In the genomic region with DNA sequence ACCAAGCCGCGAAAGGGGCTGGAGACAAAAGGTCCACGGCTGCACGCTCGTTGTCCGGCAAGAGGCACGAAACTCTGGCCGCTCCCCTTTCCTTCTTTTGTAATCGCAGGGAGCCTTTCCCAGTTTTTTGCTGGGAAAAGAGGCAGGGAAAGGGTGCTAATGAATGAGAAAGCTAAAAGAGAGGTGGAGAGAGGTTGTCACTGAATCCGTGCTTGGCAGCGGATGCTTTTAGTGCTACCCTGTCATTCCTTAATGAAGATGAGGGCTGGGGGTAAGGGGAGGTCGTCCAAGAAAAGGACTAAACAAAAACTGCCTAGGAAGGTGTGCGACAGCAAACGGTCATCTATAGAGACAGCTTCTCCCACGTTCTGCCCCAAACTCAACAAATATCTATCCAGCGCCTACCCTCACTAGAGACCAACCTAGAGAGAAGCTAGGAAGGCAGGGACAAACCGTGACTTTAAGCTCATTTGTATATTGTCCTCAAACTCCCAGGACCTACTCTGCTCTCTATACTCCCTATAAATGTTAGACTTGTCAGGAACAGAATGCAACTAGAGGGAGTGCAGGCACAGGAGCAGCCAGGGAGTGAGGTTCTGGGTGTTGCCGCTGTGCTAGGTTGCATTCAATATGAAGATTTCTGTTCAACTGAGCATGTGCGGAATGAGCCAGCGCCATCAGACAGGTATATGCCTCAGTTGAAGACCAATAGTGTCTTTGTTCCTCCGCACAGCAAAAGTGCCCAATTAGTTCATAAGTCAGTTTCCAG, we compare ENCODE assay signal across 8 cellular contexts. TPM values are rescaled to one million over a fixed set of nuclear protein-coding genes. Genes with fewer than 3 reads are reported as not detected.
DNase-seq lines count a peak whose midpoint lies in the region; ATAC-seq and TF ChIP-seq lines count a peak whose summit lies in the region.

No MANE protein-coding gene starts in this region.

- no peaks in the 10 kb centered on the region for H3K36me3 ChIP-seq in MM.1S (replicated peaks; ENCODE audit: insufficient read depth, low read length)

- ATAC-seq in HG02763 (IDR thresholded peaks at IDR 0.05; ENCODE audit: unreplicated experiment), result no peak

- H3F3A ChIP-seq in MM.1S (ENCODE audit: insufficient read depth, low read length), result no peaks in the 10 kb centered on the region

- no peak for TF ChIP-seq POLR2A in lower leg skin (IDR thresholded peaks at IDR 0.05)

- peak overlapping the region; percentile 49 for H3K27ac Mint-ChIP-seq in stimulated activated naive CD8-positive, alpha-beta T cell treated with anti-CD3 and anti-CD28 coated beads, Interleukin-15, Interleukin-2, amounts not matched to agents 100 ng/mL and 50 ng/mL, for 24 hours

- H3K4me1 Mint-ChIP-seq in stimulated activated naive CD8-positive, alpha-beta T cell treated with anti-CD3 and anti-CD28 coated beads, Interleukin-15, Interleukin-2, amounts not matched to agents 100 ng/mL and 50 ng/mL, for 24 hours (ENCODE audit: low read depth), result peaks cover 26% of the 10 kb centered on the region

- H3K9me2 ChIP-seq in MM.1S (replicated peaks; ENCODE audit: insufficient read depth, low read length), result no peaks in the 10 kb centered on the region

- H3K27me3 ChIP-seq in MM.1S (replicated peaks; ENCODE audit: insufficient read depth, low read length), result no peaks in the 10 kb centered on the region

- H3K4me3 ChIP-seq in MM.1S (ENCODE audit: low read length) (peak overlapping the region; percentile 76), lower leg skin (ENCODE audit: low read depth, poor library complexity, severe bottlenecking) (peak overlapping the region; percentile 32)

- no peaks in the 10 kb centered on the region for H4K20me1 ChIP-seq in MM.1S (ENCODE audit: insufficient read depth, low read length)

- peaks cover 34% of the 10 kb centered on the region for H3K79me2 ChIP-seq in MM.1S (ENCODE audit: low read length)

- no peaks in the 10 kb centered on the region for H3K9me3 Mint-ChIP-seq in stimulated activated naive CD8-positive, alpha-beta T cell treated with anti-CD3 and anti-CD28 coated beads, Interleukin-15, Interleukin-2, amounts not matched to agents 100 ng/mL and 50 ng/mL, for 24 hours

- 1 to 39% methylated on average over 21 of the region's 21 CpGs for WGBS in lower leg skin, 2 donors

- H3K4me3 Mint-ChIP-seq in stimulated activated naive CD8-positive, alpha-beta T cell treated with anti-CD3 and anti-CD28 coated beads, Interleukin-15, Interleukin-2, amounts not matched to agents 100 ng/mL and 50 ng/mL, for 24 hours, result peak overlapping the region; percentile 80

- H3K27me3 Mint-ChIP-seq in stimulated activated naive CD8-positive, alpha-beta T cell treated with anti-CD3 and anti-CD28 coated beads, Interleukin-15, Interleukin-2, amounts not matched to agents 100 ng/mL and 50 ng/mL, for 24 hours, result no peaks in the 10 kb centered on the region

- no peaks in the 10 kb centered on the region for H3K36me3 Mint-ChIP-seq in stimulated activated naive CD8-positive, alpha-beta T cell treated with anti-CD3 and anti-CD28 coated beads, Interleukin-15, Interleukin-2, amounts not matched to agents 100 ng/mL and 50 ng/mL, for 24 hours (ENCODE audit: low read depth)

- H3K4me2 ChIP-seq in MM.1S (ENCODE audit: low read depth, low read length), result peak overlapping the region; percentile 91

- H2AFZ ChIP-seq in MM.1S (ENCODE audit: low read length), result peak overlapping the region; percentile 92

- peak overlapping the region; percentile 59 for H3K9ac ChIP-seq in MM.1S (ENCODE audit: low read length)

- no peaks in the 10 kb centered on the region for H3K9me3 ChIP-seq in MM.1S (replicated peaks; ENCODE audit: insufficient read depth, low read length)

- H3K4me1 ChIP-seq in MM.1S (ENCODE audit: low read length), result no peaks in the 10 kb centered on the region

- peak; percentile 37 for DNase-seq in Daoy (ENCODE audit: low read depth)
- DNase-seq in MM.1S, result peak; percentile 29
- peak in 3 of 5 experiments; percentile 12 to 74 (median 16) for DNase-seq in T-helper 2 cell
- peak; percentile 39 for DNase-seq in dermis blood vessel endothelial cell
- DNase-seq in lower leg skin (ENCODE audit: low spot score in 2 of 2), result no peak
- no peak for DNase-seq in HuH-7.5 (ENCODE audit: low spot score)

- intact Hi-C loops in lower leg skin (cut with DNase I; ENCODE audit: low total_unique reads), result no loop called here

- H3K27ac ChIP-seq in MM.1S (ENCODE audit: low read length), result no peak overlapping the region

- TF ChIP-seq CTCF in MM.1S (IDR thresholded peaks at IDR 0.05; ENCODE audit: low read length) (no peak), lower leg skin (IDR thresholded peaks at IDR 0.05) (no peak)

RNA-seq across cellular contexts. Expression of gene CASK, which starts 0.8 kb away (rescaled TPM):
- total RNA-seq in Daoy (2014; rRNA removed; shearing (Covaris generic)), result 14.1 and 40.6 TPM in 2 replicates
- total RNA-seq in dermis blood vessel endothelial cell (32.3 and 51.1 TPM in 2 replicates), lower leg skin (10 to 100 TPM; 22.7 to 43.2 (median 26.8) TPM)

Comparison
In these comparisons a context has a peak if more than half of its experiments do, and no peak if none do; other contexts are left out.
1. DNase-seq: peak in Daoy (single experiment), MM.1S (single experiment), T-helper 2 cell (3 of 5) and dermis blood vessel endothelial cell (single experiment); none in lower leg skin (0 of 2) and HuH-7.5 (single experiment).